ENCODE assay signal across 10 cellular contexts in genomic region chr22:37552560-37553163, GRCh38. TPM values are rescaled to one million over a fixed set of nuclear protein-coding genes. Genes with fewer than 3 reads are reported as not detected.
A peak's percentile ranks its signal among the peaks of the same experiment; 100 is the strongest.
DNase-seq lines count a peak whose midpoint lies in the region; ATAC-seq, FAIRE-seq and TF ChIP-seq lines count a peak whose summit lies in the region.
"Had no signal": no experiment of that assay in that cellular context is flagged by ENCODE, and none has a peak within 500 bp of the region (broad histone marks: within the 10 kb centered on the region; RNA-seq: fewer than 3 reads in every experiment).

No MANE protein-coding gene starts in this region.

- H3K4me3 ChIP-seq in endothelial cell of umbilical vein (replicated peaks in 1 of 3; ENCODE audit: insufficient read depth in 1 of 3, low read depth in 1 of 3, low read length in 3 of 3) (no peak overlapping the region), lung (no peak overlapping the region)
- H3K4me3 ChIP-seq: HAP-1 had no signal

- H3K36me3 ChIP-seq in endothelial cell of umbilical vein (ENCODE audit: control insufficient read depth in 2 of 2, extremely low read depth in 1 of 2, insufficient read depth in 2 of 2, low read length in 2 of 2) (no peaks in the 10 kb centered on the region), lung (ENCODE audit: control insufficient read depth in 2 of 2, insufficient read depth in 2 of 2, low read length in 2 of 2) (no peaks in the 10 kb centered on the region)
- H3K36me3 ChIP-seq: HAP-1 had no signal

- dilution Hi-C loops in endothelial cell of umbilical vein (cut with MboI; ENCODE audit: extremely low pct_ligation_motif_present, low sequenced_read_pairs): no loop called here

- intact Hi-C loops in endothelial cell of umbilical vein (cut with micrococcal nuclease): no loop called here

- WGBS in lung, 2 donors: 43 to 67% methylated on average over 16 of the region's 16 CpGs

- H4K20me1 ChIP-seq in endothelial cell of umbilical vein (replicated peaks; ENCODE audit: control insufficient read depth, extremely low read depth, insufficient read depth, low read length): no peaks in the 10 kb centered on the region

- H3K27ac Mint-ChIP-seq in type B pancreatic cell: peak overlapping the region; percentile 82
- H3K27ac Mint-ChIP-seq: activated naive CD8-positive, alpha-beta T cell had no signal

- H3K27ac ChIP-seq in endothelial cell of umbilical vein (ENCODE audit: insufficient read depth, low read depth, low read length) (no peak overlapping the region), lung (ENCODE audit: low read depth in 1 of 2, low read length in 1 of 2) (peak overlapping the region; percentile 34 to 76)

- TF ChIP-seq POLR2A in endothelial cell of umbilical vein (IDR thresholded peaks at IDR 0.05; ENCODE audit: low read depth, low read length): no peak

- TF ChIP-seq CTCF in endothelial cell of umbilical vein (IDR thresholded peaks at IDR 0.05; ENCODE audit: extremely low read depth in 1 of 2, insufficient read depth in 1 of 2, low read depth in 1 of 2, low read length in 2 of 2): no peak
- TF ChIP-seq CTCF in lung (IDR thresholded peaks at IDR 0.05; ENCODE audit: control extremely low read depth, extremely low read depth): no peak
- TF ChIP-seq CTCF in type B pancreatic cell (conservative IDR thresholded peaks at IDR 0.05): no peak
- TF ChIP-seq CTCF in D721Med (IDR thresholded peaks at IDR 0.05; ENCODE audit: insufficient read depth, missing control alignments): no peak

- ATAC-seq in lung (ENCODE audit: insufficient read depth, low FRiP score) (no peak), GM21576 (IDR thresholded peaks at IDR 0.05; ENCODE audit: unreplicated experiment) (no peak)

- CTCF ChIA-PET in endothelial cell of umbilical vein (lab: Charles Lee): interaction anchor here (0.6 to 16.0 kb wide), 5 partner anchors 12 to 200 kb away, joined by 3 to 977 read pairs (median 3); partner anchors contain the start of gene CDC42EP1

- H2AFZ ChIP-seq in endothelial cell of umbilical vein (ENCODE audit: low read depth, low read length): peak overlapping the region; percentile 62

- H3K4me2 ChIP-seq in endothelial cell of umbilical vein (ENCODE audit: insufficient read depth, low read length): no peak overlapping the region

- H3K27me3 Mint-ChIP-seq in type B pancreatic cell: peaks cover 5% of the 10 kb centered on the region

- H3K4me1 ChIP-seq in endothelial cell of umbilical vein (ENCODE audit: control insufficient read depth, extremely low read depth, insufficient read depth, low read length) (peaks cover 30% of the 10 kb centered on the region), lung (ENCODE audit: control insufficient read depth in 2 of 2, insufficient read depth in 2 of 2, low read length in 2 of 2) (peaks cover 0 to 15% of the 10 kb centered on the region in 2 donors)
- H3K4me1 ChIP-seq: HAP-1 had no signal

- FAIRE-seq in endothelial cell of umbilical vein (lab: Jason Lieb, UNC) (peak; percentile 80), D721Med (lab: Jason Lieb, UNC) (no peak)

- POLR2A ChIA-PET in endothelial cell of umbilical vein (lab: Charles Lee): no interaction called here

- H3K4me3 Mint-ChIP-seq in type B pancreatic cell: peak overlapping the region; percentile 49
- H3K4me3 Mint-ChIP-seq: activated naive CD8-positive, alpha-beta T cell had no signal

- no peaks in the 10 kb centered on the region for H3K79me2 ChIP-seq in endothelial cell of umbilical vein (ENCODE audit: control insufficient read depth, insufficient read depth, low read length)

- DNase-seq in NCI-H82 treated with DMSO at 0.1 percent for 48 hours (lab: John Stamatoyannopoulos, UW; ENCODE audit: unreplicated experiment) (peak; percentile 9), endothelial cell of umbilical vein (ENCODE audit: low read depth, low spot score) (no peak), lung (ENCODE audit: low spot score) (no peak), type B pancreatic cell (ENCODE audit: extremely low spot score, unreplicated experiment) (no peak), D721Med (ENCODE audit: insufficient read length, low spot score) (no peak), NCI-H2196 (lab: John Stamatoyannopoulos, UW; ENCODE audit: unreplicated experiment) (no peak)

- H3K27me3 ChIP-seq in endothelial cell of umbilical vein (ENCODE audit: control insufficient read depth in 2 of 2, insufficient read depth in 2 of 2, low read length in 2 of 2) (no peaks in the 10 kb centered on the region), lung (ENCODE audit: control insufficient read depth, insufficient read depth) (no peaks in the 10 kb centered on the region)

- H3K9ac ChIP-seq in endothelial cell of umbilical vein (replicated peaks; ENCODE audit: extremely low read depth, insufficient read depth, low read length): peak overlapping the region; percentile 26

- H3K9me3 ChIP-seq in endothelial cell of umbilical vein (replicated peaks; ENCODE audit: control insufficient read depth, insufficient read depth, low read length) (no peaks in the 10 kb centered on the region), lung (ENCODE audit: control insufficient read depth in 2 of 2, insufficient read depth in 1 of 2, low read length in 1 of 2) (no peaks in the 10 kb centered on the region)
- H3K9me3 ChIP-seq: HAP-1 had no signal

- H3K4me1 Mint-ChIP-seq in type B pancreatic cell (ENCODE audit: unreplicated experiment): peaks cover 45% of the 10 kb centered on the region

- no peaks in the 10 kb centered on the region for H3K36me3 Mint-ChIP-seq in type B pancreatic cell
- H3K36me3 Mint-ChIP-seq: activated naive CD8-positive, alpha-beta T cell had no signal

- no peaks in the 10 kb centered on the region for H3K9me3 Mint-ChIP-seq in type B pancreatic cell

- no peaks in the 10 kb centered on the region for H3K9me1 ChIP-seq in endothelial cell of umbilical vein (replicated peaks; ENCODE audit: control insufficient read depth, extremely low read depth, insufficient read depth, low read length)

- no TSS peak for BruUV-seq in endothelial cell of umbilical vein (replicated peaks; lab: Mats Ljungman, UMichigan)

TF ChIP-seq in endothelial cell of umbilical vein, 7 proteins besides CTCF, POLR2A, EP300 and RAD21 (continues in another document):
- TF ChIP-seq EZH2 (IDR thresholded peaks at IDR 0.05; ENCODE audit: borderline replicate concordance, low read depth, low read length, severe bottlenecking) (no peak), GATA2 (IDR thresholded peaks at IDR 0.05; ENCODE audit: insufficient read depth, insufficient read length, low read depth, low read length) (no peak), JUN (IDR thresholded peaks at IDR 0.05; ENCODE audit: borderline replicate concordance, insufficient read depth, insufficient read length, low read depth) (no peak), MYC (IDR thresholded peaks at IDR 0.05; ENCODE audit: low read depth, low read length) (no peak)

RNA-seq across cellular contexts. Expression of gene CDC42EP1, which starts 7.6 kb away (rescaled TPM):
- total RNA-seq in endothelial cell of umbilical vein (141 and 146 TPM in 2 replicates), lung (10 to 100 TPM; 23.9 to 77.0 TPM), type B pancreatic cell (ENCODE audit: low replicate concordance) (20.5 and 30.4 TPM in 2 replicates)
- polyA plus RNA-seq in endothelial cell of umbilical vein (82.2 and 100 TPM in 2 replicates), lung (10 to 100 TPM; 39.8 to 64.1 TPM)
- 34.6 and 54.8 TPM in 2 replicates for polyA plus RNA-seq in endothelial cell of umbilical vein (2011; cell fraction: cytosol; rRNA removed)
- polyA plus RNA-seq in endothelial cell of umbilical vein (2011; cell fraction: nucleus; rRNA removed): 26.2 and 27.8 TPM in 2 replicates
- polyA plus RNA-seq in endothelial cell of umbilical vein (2012): 55.5 and 78.4 TPM in 2 replicates
- 16.9 and 24.9 TPM in 2 replicates for polyA minus RNA-seq in endothelial cell of umbilical vein
- 33.0 TPM for polyA minus RNA-seq in endothelial cell of umbilical vein (2011; cell fraction: cytosol; rRNA and poly(A)+ RNA removed)
- polyA minus RNA-seq in endothelial cell of umbilical vein (2011; cell fraction: nucleus; rRNA and poly(A)+ RNA removed): 13.5 and 26.4 TPM in 2 replicates

RNA-seq across cellular contexts. Expression of gene LGALS2, which starts 27.2 kb away (rescaled TPM):
- total RNA-seq in endothelial cell of umbilical vein (not detected in 2 replicates), lung (1 to 10 TPM in 1 of 2 donors, under 1 TPM in 1; 0.89 to 3.1 TPM), type B pancreatic cell (ENCODE audit: low replicate concordance) (2.6 and 8.7 TPM in 2 replicates)
- polyA plus RNA-seq in endothelial cell of umbilical vein (not detected in 2 replicates), lung (1 to 10 TPM; 2.4 to 4.3 TPM)
- polyA plus RNA-seq in endothelial cell of umbilical vein (2011; cell fraction: cytosol; rRNA removed): not detected in 2 replicates
- not detected in 2 replicates for polyA plus RNA-seq in endothelial cell of umbilical vein (2011; cell fraction: nucleus; rRNA removed)
- not detected in 2 replicates for polyA plus RNA-seq in endothelial cell of umbilical vein (2012)
- not detected in 2 replicates for polyA minus RNA-seq in endothelial cell of umbilical vein
- not detected for polyA minus RNA-seq in endothelial cell of umbilical vein (2011; cell fraction: cytosol; rRNA and poly(A)+ RNA removed)
- not detected in 2 replicates for polyA minus RNA-seq in endothelial cell of umbilical vein (2011; cell fraction: nucleus; rRNA and poly(A)+ RNA removed)

RNA-seq across cellular contexts. Expression of gene CARD10, which starts 33.4 kb away (rescaled TPM):
- total RNA-seq in endothelial cell of umbilical vein (39.5 and 40.6 TPM in 2 replicates), lung (10 to 100 TPM; 12.0 to 16.3 TPM), type B pancreatic cell (ENCODE audit: low replicate concordance) (9.9 and 14.8 TPM in 2 replicates)
- polyA plus RNA-seq in endothelial cell of umbilical vein (36.1 and 42.0 TPM in 2 replicates), lung (1 to 10 TPM; 6.8 to 8.4 TPM)
- 21.1 and 28.5 TPM in 2 replicates for polyA plus RNA-seq in endothelial cell of umbilical vein (2011; cell fraction: cytosol; rRNA removed)
- polyA plus RNA-seq in endothelial cell of umbilical vein (2011; cell fraction: nucleus; rRNA removed): 44.8 and 58.7 TPM in 2 replicates
- 19.0 and 22.9 TPM in 2 replicates for polyA plus RNA-seq in endothelial cell of umbilical vein (2012)
- 23.6 and 26.9 TPM in 2 replicates for polyA minus RNA-seq in endothelial cell of umbilical vein
- polyA minus RNA-seq in endothelial cell of umbilical vein (2011; cell fraction: cytosol; rRNA and poly(A)+ RNA removed): 12.5 TPM
- 12.6 and 21.3 TPM in 2 replicates for polyA minus RNA-seq in endothelial cell of umbilical vein (2011; cell fraction: nucleus; rRNA and poly(A)+ RNA removed)
- total RNA-seq: T-helper 1 cell treated with Interleukin-12 subunit alpha and Interleukin-12 subunit beta and Interleukin-4 antibody, amounts not matched to agents 30 ng/mL and 1 ng/mL, for 36 hours had no signal

RNA-seq across cellular contexts. Expression of gene GGA1, which starts 56.0 kb away (rescaled TPM):
- total RNA-seq in endothelial cell of umbilical vein: 55.9 and 67.5 TPM in 2 replicates
- polyA plus RNA-seq in endothelial cell of umbilical vein: 54.1 and 75.6 TPM in 2 replicates
- 21.0 and 32.6 TPM in 2 replicates for polyA plus RNA-seq in endothelial cell of umbilical vein (2011; cell fraction: cytosol; rRNA removed)
- 228 and 233 TPM in 2 replicates for polyA plus RNA-seq in endothelial cell of umbilical vein (2011; cell fraction: nucleus; rRNA removed)
- 33.6 and 34.6 TPM in 2 replicates for polyA plus RNA-seq in endothelial cell of umbilical vein (2012)
- 40.4 and 48.0 TPM in 2 replicates for polyA minus RNA-seq in endothelial cell of umbilical vein
- polyA minus RNA-seq in endothelial cell of umbilical vein (2011; cell fraction: cytosol; rRNA and poly(A)+ RNA removed): 13.4 TPM
- polyA minus RNA-seq in endothelial cell of umbilical vein (2011; cell fraction: nucleus; rRNA and poly(A)+ RNA removed): 47.3 and 65.5 TPM in 2 replicates
- 10 to 100 TPM; 62.1 to 72.4 TPM for total RNA-seq in lung
- polyA plus RNA-seq in lung: 10 to 100 TPM; 51.5 to 53.0 TPM
- total RNA-seq in type B pancreatic cell (ENCODE audit: low replicate concordance): 71.8 and 80.2 TPM in 2 replicates
